Comparison of ENCODE assay signal across 8 cellular contexts in the genomic region with DNA sequence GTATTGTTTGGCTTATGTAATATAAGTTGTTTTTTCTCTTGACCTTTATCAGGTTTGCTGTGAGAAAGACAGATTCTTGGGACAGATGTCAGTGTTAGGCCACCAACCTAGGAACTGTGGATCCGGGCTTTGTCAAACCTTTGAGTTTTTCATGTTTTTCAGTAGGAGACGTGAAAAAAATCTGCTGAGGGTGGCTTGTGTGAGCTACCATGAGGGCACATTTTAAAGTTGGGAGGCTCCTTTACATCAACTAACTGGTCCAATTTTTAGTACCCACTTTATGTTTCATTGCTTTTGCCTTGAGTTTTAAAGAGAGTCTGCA. TPM values are rescaled to one million over a fixed set of nuclear protein-coding genes. Genes with fewer than 3 reads are reported as not detected.
DNase-seq lines count a peak whose midpoint lies in the region; ATAC-seq lines count a peak whose summit lies in the region.

No MANE protein-coding gene starts in this region.

- DNase-seq in DMS 273 (lab: John Stamatoyannopoulos, UW; ENCODE audit: unreplicated experiment) (peak; percentile 43), DMS 273 treated with DMSO at 0.1 percent for 48 hours (lab: John Stamatoyannopoulos, UW) (no peak), HuH-7.5 (ENCODE audit: low spot score) (no peak), SK-N-DZ (ENCODE audit: low spot score) (no peak), medulla oblongata (ENCODE audit: extremely low spot score) (no peak)
- DNase-seq in activated CD4-positive, alpha-beta memory T cell treated with anti-CD3 and anti-CD28 coated beads for 36 hours = no peak
- no peak for DNase-seq in stimulated activated naive CD8-positive, alpha-beta T cell treated with anti-CD3 and anti-CD28 coated beads, Interleukin-15, amount 100 ng/mL, for 72 hours

- peak overlapping the region; percentile 88 for H3K4me3 ChIP-seq in iPS-11a (ENCODE audit: low read depth, low read length)

- intact Hi-C loops in activated CD4-positive, alpha-beta memory T cell treated with anti-CD3 and anti-CD28 coated beads for 36 hours (cut with micrococcal nuclease) = loop anchor here (5.0 kb wide), 1 partner anchor 195 kb away; a partner anchor contains a TSS

- no peaks in the 10 kb centered on the region for H3K9me3 Mint-ChIP-seq in activated CD4-positive, alpha-beta memory T cell treated with anti-CD3 and anti-CD28 coated beads for 36 hours
- peaks cover 11 to 18% of the 10 kb centered on the region in 2 donors for H3K9me3 Mint-ChIP-seq in stimulated activated naive CD8-positive, alpha-beta T cell treated with anti-CD3 and anti-CD28 coated beads, Interleukin-15, amount 100 ng/mL, for 72 hours

- peak overlapping the region; percentile 83 for H3K27ac Mint-ChIP-seq in activated CD4-positive, alpha-beta memory T cell treated with anti-CD3 and anti-CD28 coated beads for 36 hours
- H3K27ac Mint-ChIP-seq in stimulated activated naive CD8-positive, alpha-beta T cell treated with anti-CD3 and anti-CD28 coated beads, Interleukin-15, amount 100 ng/mL, for 72 hours = peak overlapping the region in 1 of 2 donors; percentile 94

- H3K4me3 Mint-ChIP-seq in activated CD4-positive, alpha-beta memory T cell treated with anti-CD3 and anti-CD28 coated beads for 36 hours = peak overlapping the region; percentile 98
- H3K4me3 Mint-ChIP-seq in stimulated activated naive CD8-positive, alpha-beta T cell treated with anti-CD3 and anti-CD28 coated beads, Interleukin-15, amount 100 ng/mL, for 72 hours = peak overlapping the region; percentile 91 to 97

- POLR2A ChIA-PET in activated CD4-positive, alpha-beta memory T cell treated with anti-CD3 and anti-CD28 coated beads for 36 hours (lab: Charles Lee) = interaction anchor here (1.2 kb wide), 1 partner anchor 18 kb away, joined by 3 read pairs; no protein-coding TSS in a partner anchor

- peaks cover 21% of the 10 kb centered on the region for H3K4me1 Mint-ChIP-seq in activated CD4-positive, alpha-beta memory T cell treated with anti-CD3 and anti-CD28 coated beads for 36 hours (ENCODE audit: low read depth)
- peaks cover 26% of the 10 kb centered on the region for H3K4me1 Mint-ChIP-seq in stimulated activated naive CD8-positive, alpha-beta T cell treated with anti-CD3 and anti-CD28 coated beads, Interleukin-15, amount 100 ng/mL, for 72 hours

- H3K36me3 Mint-ChIP-seq in activated CD4-positive, alpha-beta memory T cell treated with anti-CD3 and anti-CD28 coated beads for 36 hours = peaks cover 6% of the 10 kb centered on the region

- no peak for ATAC-seq in stimulated activated naive CD8-positive, alpha-beta T cell treated with anti-CD3 and anti-CD28 coated beads, Interleukin-15, amount 100 ng/mL, for 72 hours

- CTCF ChIA-PET in activated CD4-positive, alpha-beta memory T cell treated with anti-CD3 and anti-CD28 coated beads for 36 hours (lab: Charles Lee) = no interaction called here

- peaks cover 1% of the 10 kb centered on the region for H3K27me3 Mint-ChIP-seq in activated CD4-positive, alpha-beta memory T cell treated with anti-CD3 and anti-CD28 coated beads for 36 hours
- peaks cover 13% of the 10 kb centered on the region for H3K27me3 Mint-ChIP-seq in stimulated activated naive CD8-positive, alpha-beta T cell treated with anti-CD3 and anti-CD28 coated beads, Interleukin-15, amount 100 ng/mL, for 72 hours

RNA-seq across cellular contexts. Expression of a gene that starts 0.8 kb away (rescaled TPM):
- total RNA-seq in activated CD4-positive, alpha-beta memory T cell treated with anti-CD3 and anti-CD28 coated beads for 36 hours = 1 to 10 TPM; 5.9 to 6.7 TPM
- polyA plus RNA-seq in SK-N-DZ (2014; cell fraction: cytosol; rRNA removed) = 13.6 and 16.6 TPM in 2 replicates
- polyA plus RNA-seq in SK-N-DZ (2014; cell fraction: nucleus; rRNA removed) = 27.0 and 27.5 TPM in 2 replicates

RNA-seq across cellular contexts. Expression of a gene that starts 36.2 kb away (rescaled TPM):
- 10 to 100 TPM; 41.3 to 46.4 TPM for total RNA-seq in activated CD4-positive, alpha-beta memory T cell treated with anti-CD3 and anti-CD28 coated beads for 36 hours
- 37.4 and 39.8 TPM in 2 replicates for polyA plus RNA-seq in SK-N-DZ (2014; cell fraction: cytosol; rRNA removed)
- polyA plus RNA-seq in SK-N-DZ (2014; cell fraction: nucleus; rRNA removed) = 49.1 and 67.7 TPM in 2 replicates
